In genomic region chr3:27486328-27486727, GRCh38 we compare ENCODE assay signal across 1 cellular context.
TF ChIP-seq lines count a peak whose summit lies in the region.

No MANE protein-coding gene starts in this region.

TF ChIP-seq in WTC11, 78 proteins besides CTCF, POLR2A, EP300 and RAD21 (continued from another document):
- TF ChIP-seq JUN (CRISPR knock-in tag; IDR thresholded peaks at IDR 0.05): no peak
- no peak for TF ChIP-seq NR2C2 (CRISPR knock-in tag; IDR thresholded peaks at IDR 0.05)
- no peak for TF ChIP-seq E2F1 (CRISPR knock-in tag; IDR thresholded peaks at IDR 0.05)
- TF ChIP-seq MLX (CRISPR knock-in tag; IDR thresholded peaks at IDR 0.05): no peak
- no peak for TF ChIP-seq ZNF425 (CRISPR knock-in tag; conservative IDR thresholded peaks at IDR 0.05)
- no peak for TF ChIP-seq USF1 (CRISPR knock-in tag; IDR thresholded peaks at IDR 0.05)
- TF ChIP-seq CREB1 (CRISPR knock-in tag; IDR thresholded peaks at IDR 0.05): no peak
- TF ChIP-seq FOXJ3 (CRISPR knock-in tag; IDR thresholded peaks at IDR 0.05; ENCODE audit: borderline replicate concordance): no peak
- TF ChIP-seq ATF6 (CRISPR knock-in tag; IDR thresholded peaks at IDR 0.05): no peak
- TF ChIP-seq TP53 (CRISPR knock-in tag; IDR thresholded peaks at IDR 0.05): no peak
TF ChIP-seq in WTC11: peak in this region for 0.
